In the genomic region with DNA sequence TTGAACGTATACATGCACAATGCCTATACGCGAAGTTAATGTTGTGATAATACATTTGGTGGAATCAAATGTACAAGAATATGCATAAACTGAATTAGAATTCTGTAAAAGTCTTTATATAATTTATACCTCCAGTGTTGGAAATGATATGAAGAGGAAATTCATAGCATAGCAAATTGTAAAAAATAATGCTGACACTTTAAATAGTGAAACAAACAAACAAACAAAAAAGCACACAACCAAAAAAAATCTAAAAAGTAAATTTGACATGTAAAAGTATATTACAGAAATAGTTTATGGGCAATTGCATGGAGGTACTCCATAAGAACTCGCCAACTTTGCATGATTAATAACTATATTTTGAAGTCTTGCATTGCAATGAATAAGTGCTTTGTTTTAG, we compare ENCODE assay signal across 27 cellular contexts.
"Had no signal": no experiment of that assay in that cellular context is flagged by ENCODE, and none has a peak within 500 bp of the region (broad histone marks: within the 10 kb centered on the region; RNA-seq: fewer than 3 reads in every experiment).

No MANE protein-coding gene starts in this region.

- ATAC-seq: stimulated activated effector memory CD8-positive, alpha-beta T cell treated with anti-CD3 and anti-CD28 coated beads, Interleukin-12 subunit alpha, Interleukin-12 subunit beta, amount 100 ng/mL, for 72 hours; stimulated activated memory B cell treated with anti-CD40 and anti-IgM and Interleukin-4, amounts not matched to agents 10 μg/mL and 1 μg/mL and 100 μg/mL, for 72 hours; stimulated activated naive B cell treated with anti-CD40 and anti-IgM and Interleukin-4, amounts not matched to agents 10 μg/mL and 1 μg/mL and 100 μg/mL, for 72 hours; stimulated activated naive CD8-positive, alpha-beta T cell treated with anti-CD3 and anti-CD28 coated beads, Interleukin-15, amount 100 ng/mL, for 72 hours; stimulated activated naive CD8-positive, alpha-beta T cell treated with anti-CD3 and anti-CD28 coated beads, Interleukin-15, Interleukin-2, amounts not matched to agents 100 U/mL and 50 U/mL, for 24 hours; upper lobe of right lung had no signal

- H3K4me1 ChIP-seq: stomach, suprapubic skin, testis, thyroid gland, tibial artery, tibial nerve, upper lobe of left lung, upper lobe of right lung, uterus, vagina had no signal

- H3K27me3 ChIP-seq: stomach, suprapubic skin, testis, thyroid gland, tibial artery, tibial nerve, transverse colon, upper lobe of left lung, upper lobe of right lung, uterus, vagina had no signal

- H3K9me3 ChIP-seq: stomach, suprapubic skin, testis, thoracic aorta, thyroid gland, tibial artery, tibial nerve, transverse colon, upper lobe of left lung, upper lobe of right lung, uterus, vagina had no signal

- H3K4me3 ChIP-seq: stomach, suprapubic skin, testis, thoracic aorta, thyroid gland, tibial artery, tibial nerve, transverse colon, upper lobe of left lung, upper lobe of right lung, uterus, vagina had no signal

- H3K27ac ChIP-seq: stomach, suprapubic skin, testis, thoracic aorta, thyroid gland, tibial artery, tibial nerve, transverse colon, upper lobe of left lung, upper lobe of right lung, uterus, vagina had no signal

- H3K36me3 ChIP-seq: stomach, suprapubic skin, thoracic aorta, thyroid gland, tibial artery, tibial nerve, transverse colon, upper lobe of left lung, upper lobe of right lung, uterus, vagina had no signal

- DNase-seq: stimulated activated CD4-positive, alpha-beta T cell treated with anti-CD3 and anti-CD28 coated beads, Interleukin-2, amount 100 ng/mL, for 48 hours; stimulated activated CD4-positive, alpha-beta T cell treated with anti-CD3 and anti-CD28 coated beads, Interleukin-4, amount 100 ng/mL, for 1 hour; stimulated activated CD4-positive, alpha-beta T cell treated with anti-CD3 and anti-CD28 coated beads, Interleukin-4, amount 100 ng/mL, for 24 hours; stimulated activated CD4-positive, alpha-beta T cell treated with anti-CD3 and anti-CD28 coated beads, Interleukin-4, amount 100 ng/mL, for 4 hours; stimulated activated CD8-positive, alpha-beta memory T cell treated with anti-CD3 and anti-CD28 coated beads, Interleukin-4, amount 100 ng/mL, for 48 hours; stimulated activated naive B cell treated with anti-CD40 and anti-IgM and Interleukin-4, amounts not matched to agents 10 μg/mL and 1 μg/mL and 100 μg/mL, for 72 hours; stimulated activated naive CD4-positive, alpha-beta T cell; stimulated activated naive CD4-positive, alpha-beta T cell treated with Interleukin-2 at 50 U/mL for 16 hours; stimulated activated naive CD8-positive, alpha-beta T cell treated with anti-CD3 and anti-CD28 coated beads, Interleukin-15, amount 100 ng/mL, for 72 hours; stimulated activated naive CD8-positive, alpha-beta T cell treated with anti-CD3 and anti-CD28 coated beads, Interleukin-15, Interleukin-2, amounts not matched to agents 100 U/mL and 50 U/mL, for 24 hours; stomach; substantia nigra; testis; thyroid gland; tibial artery; transverse colon; trophoblast cell; upper lobe of left lung; upper lobe of right lung; uterus had no signal

- FAIRE-seq: urothelium cell line had no signal
